9 cellular contexts compared by ENCODE assay signal in genomic region chr11:72038491-72038890, GRCh38. TPM values are rescaled to one million over a fixed set of nuclear protein-coding genes. Genes with fewer than 3 reads are reported as not detected.
DNase-seq lines count a peak whose midpoint lies in the region; ATAC-seq, FAIRE-seq and TF ChIP-seq lines count a peak whose summit lies in the region.
"Had no signal": no experiment of that assay in that cellular context is flagged by ENCODE, and none has a peak within 500 bp of the region (broad histone marks: within the 10 kb centered on the region; RNA-seq: fewer than 3 reads in every experiment).

No MANE protein-coding gene starts in this region.

- H3K36me3 ChIP-seq in adipocyte (ENCODE audit: control insufficient read depth, insufficient read depth, low read length, severe bottlenecking), result peaks cover 16% of the 10 kb centered on the region
- H3K36me3 ChIP-seq in small intestine (ENCODE audit: control insufficient read depth in 2 of 2, insufficient read depth in 2 of 2, low read length in 2 of 2), result peaks cover 0 to 4% of the 10 kb centered on the region in 2 donors

- H3K4me3 ChIP-seq in GM12865 (ENCODE audit: low read depth, low read length), result peak overlapping the region; percentile 60
- H3K4me3 ChIP-seq in adipocyte (ENCODE audit: low read length), result peak overlapping the region; percentile 93
- peak overlapping the region in 1 of 2 donors; percentile 85 for H3K4me3 ChIP-seq in small intestine (ENCODE audit: low read depth in 1 of 2, low read length in 2 of 2)

- FAIRE-seq in small intestine (lab: Jason Lieb, UNC), result no peak

- ATAC-seq in left ventricle myocardium superior, result peak; percentile 59

- H3K4me1 ChIP-seq in adipocyte (ENCODE audit: control insufficient read depth, insufficient read depth, low read length), result peaks cover 48% of the 10 kb centered on the region
- H3K4me1 ChIP-seq in small intestine (ENCODE audit: control insufficient read depth in 2 of 2, insufficient read depth in 1 of 2, low read depth in 1 of 2, low read length in 1 of 2), result peaks cover 2 to 19% of the 10 kb centered on the region in 2 donors

- no peak for TF ChIP-seq CTCF in GM12865 (IDR thresholded peaks at IDR 0.05; ENCODE audit: insufficient read depth, low read depth, low read length, missing control alignments)

- no peak for DNase-seq in GM12865 (ENCODE audit: low read depth)
- peak; percentile 93 for DNase-seq in adipocyte (ENCODE audit: low read depth)
- DNase-seq in left ventricle myocardium superior, result peak; percentile 74
- peak; percentile 52 for DNase-seq in small intestine
- DNase-seq in DMS53 (lab: John Stamatoyannopoulos, UW), result no peak
- DNase-seq in islet precursor cell, result no peak
- DNase-seq in activated CD4-positive, CD25-positive, alpha-beta regulatory T cell (lab: John Stamatoyannopoulos, UW), result no peak
- no peak for DNase-seq in NCI-H2107 treated with DMSO at 0.1 percent for 48 hours (lab: John Stamatoyannopoulos, UW; ENCODE audit: unreplicated experiment)
- DNase-seq: stimulated activated CD8-positive, alpha-beta memory T cell treated with anti-CD3 and anti-CD28 coated beads, Interleukin-4, amount 100 ng/mL, for 48 hours had no signal

- peak overlapping the region; percentile 92 to 97 for H3K27ac ChIP-seq in small intestine (ENCODE audit: low read depth in 1 of 2, low read length in 1 of 2)

- 14 to 25% (median 18%) methylated on average over 2 of the region's 2 CpGs for WGBS in small intestine, 3 donors

- intact Hi-C loops in left ventricle myocardium superior (cut with micrococcal nuclease), result no loop called here

- H3K27me3 ChIP-seq in adipocyte (replicated peaks; ENCODE audit: control insufficient read depth, insufficient read depth, low read length) (no peaks in the 10 kb centered on the region), small intestine (ENCODE audit: control insufficient read depth in 2 of 2, insufficient read depth in 2 of 2, low read length in 2 of 2) (no peaks in the 10 kb centered on the region)

- H3K9ac ChIP-seq in adipocyte (ENCODE audit: low read length), result peak overlapping the region; percentile 94

- no peaks in the 10 kb centered on the region for H3K9me3 ChIP-seq in adipocyte (ENCODE audit: control insufficient read depth, low read length)
- H3K9me3 ChIP-seq in small intestine (ENCODE audit: control insufficient read depth, low read depth), result no peaks in the 10 kb centered on the region

RNA-seq across cellular contexts. Expression of gene IL18BP, which starts 39.8 kb away (rescaled TPM):
- total RNA-seq in left ventricle myocardium superior, result 3.7 TPM
- polyA plus RNA-seq in small intestine, result 1 to 10 TPM; 3.2 to 9.6 (median 5.6) TPM

RNA-seq across cellular contexts. Expression of gene NUMA1, which starts 41.9 kb away (rescaled TPM):
- total RNA-seq in left ventricle myocardium superior, result 85.7 TPM
- polyA plus RNA-seq in small intestine, result 100 to 1,000 TPM in 2 of 3 donors, 10 to 100 TPM in 1; 68.1 to 121 (median 117) TPM

RNA-seq across cellular contexts. Expression of gene LRRC51, which starts 42.2 kb away (rescaled TPM):
- 5.4 TPM for total RNA-seq in left ventricle myocardium superior
- polyA plus RNA-seq in small intestine, result 1 to 10 TPM; 3.8 to 5.9 (median 5.3) TPM

Comparison
In these comparisons a context has a peak if more than half of its experiments do, and no peak if none do; other contexts are left out.
1. DNase-seq: peak in adipocyte (single experiment), left ventricle myocardium superior (single experiment) and small intestine (single experiment); none in GM12865 (single experiment), DMS53 (single experiment), islet precursor cell (single experiment), activated CD4-positive, CD25-positive, alpha-beta regulatory T cell (0 of 4) and NCI-H2107 treated with DMSO at 0.1 percent for 48 hours (single experiment).